ENCODE assay signal across 18 cellular contexts in genomic region chr17:1018547-1018946, GRCh38.
"Had no signal": no experiment of that assay in that cellular context is flagged by ENCODE, and none has a peak within 500 bp of the region (broad histone marks: within the 10 kb centered on the region; RNA-seq: fewer than 3 reads in every experiment).

No MANE protein-coding gene starts in this region.

- H3K27ac Mint-ChIP-seq: activated CD4-positive, alpha-beta T cell treated with anti-CD3 and anti-CD28 coated beads for 36 hours; activated CD8-positive, alpha-beta T cell treated with anti-CD3 and anti-CD28 coated beads for 36 hours; T-helper 17 cell had no signal

- H3K9me3 ChIP-seq: prostate gland, right lobe of liver, SJCRH30, thyroid gland had no signal

- DNase-seq: activated CD4-positive, alpha-beta T cell treated with anti-CD3 and anti-CD28 coated beads for 36 hours; activated CD8-positive, alpha-beta T cell treated with anti-CD3 and anti-CD28 coated beads for 36 hours; activated effector memory CD4-positive, alpha-beta T cell treated with anti-CD3 and anti-CD28 coated beads, Interleukin-2, amount 50 U/mL, for 16 hours; activated T-cell treated with anti-CD3 and anti-CD28 coated beads, Interleukin-2, amount 50 U/mL, for 48 hours; amniotic stem cell; brain microvascular endothelial cell; erythroblast; islet precursor cell; mesendoderm; right lobe of liver; SJCRH30; stimulated activated naive CD8-positive, alpha-beta T cell treated with anti-CD3 and anti-CD28 coated beads, Interleukin-15, amount 100 ng/mL, for 72 hours; T-helper 17 cell; thyroid gland had no signal

- H3K27ac ChIP-seq: brain microvascular endothelial cell, hepatocyte, prostate gland, right lobe of liver, SJCRH30, thyroid gland had no signal

- H3K4me3 ChIP-seq: hepatocyte, prostate gland, right lobe of liver, SJCRH30, thyroid gland had no signal

- H3K4me3 Mint-ChIP-seq: activated CD4-positive, alpha-beta T cell treated with anti-CD3 and anti-CD28 coated beads for 36 hours; activated CD8-positive, alpha-beta T cell treated with anti-CD3 and anti-CD28 coated beads for 36 hours; nephron; stimulated activated naive CD8-positive, alpha-beta T cell treated with anti-CD3 and anti-CD28 coated beads, Interleukin-15, amount 100 ng/mL, for 72 hours; T-helper 17 cell had no signal

- H3K9me3 Mint-ChIP-seq: activated CD8-positive, alpha-beta T cell treated with anti-CD3 and anti-CD28 coated beads for 36 hours; activated naive CD4-positive, alpha-beta T cell treated with anti-CD3 and anti-CD28 coated beads, Interleukin-2, amount 50 U/mL, for 72 hours; nephron; stimulated activated naive CD8-positive, alpha-beta T cell treated with anti-CD3 and anti-CD28 coated beads, Interleukin-15, amount 100 ng/mL, for 72 hours had no signal

- H3K27me3 Mint-ChIP-seq: activated CD4-positive, alpha-beta T cell treated with anti-CD3 and anti-CD28 coated beads for 36 hours; activated CD8-positive, alpha-beta T cell treated with anti-CD3 and anti-CD28 coated beads for 36 hours; stimulated activated naive CD8-positive, alpha-beta T cell treated with anti-CD3 and anti-CD28 coated beads, Interleukin-15, amount 100 ng/mL, for 72 hours; T-helper 17 cell had no signal

- H3K36me3 ChIP-seq: brain microvascular endothelial cell, prostate gland, right lobe of liver, SJCRH30, thyroid gland had no signal

- H3K36me3 Mint-ChIP-seq: activated naive CD4-positive, alpha-beta T cell treated with anti-CD3 and anti-CD28 coated beads, Interleukin-2, amount 50 U/mL, for 72 hours had no signal

- H3K4me1 Mint-ChIP-seq: activated CD4-positive, alpha-beta T cell treated with anti-CD3 and anti-CD28 coated beads for 36 hours; stimulated activated naive CD8-positive, alpha-beta T cell treated with anti-CD3 and anti-CD28 coated beads, Interleukin-15, amount 100 ng/mL, for 72 hours had no signal

- H3K27me3 ChIP-seq: brain microvascular endothelial cell, hepatocyte, right lobe of liver, SJCRH30, thyroid gland had no signal

- H3K4me1 ChIP-seq: prostate gland, right lobe of liver, SJCRH30, thyroid gland had no signal
